9 cellular contexts compared by ENCODE assay signal in genomic region chr2:234955091-234955511, GRCh38. TPM values are rescaled to one million over a fixed set of nuclear protein-coding genes. Genes with fewer than 3 reads are reported as not detected.
DNase-seq lines count a peak whose midpoint lies in the region; ATAC-seq, FAIRE-seq and TF ChIP-seq lines count a peak whose summit lies in the region.
"Had no signal": no experiment of that assay in that cellular context is flagged by ENCODE, and none has a peak within 500 bp of the region (broad histone marks: within the 10 kb centered on the region; RNA-seq: fewer than 3 reads in every experiment).

No MANE protein-coding gene starts in this region.

- TF ChIP-seq CTCF in brain (conservative IDR thresholded peaks at IDR 0.05) (no peak), keratinocyte (optimal IDR thresholded peaks at IDR 0.05 in 1 of 3, IDR thresholded peaks at IDR 0.05 in 1 of 3, conservative IDR thresholded peaks at IDR 0.05 in 1 of 3; ENCODE audit: extremely low read depth in 1 of 3, insufficient read depth in 2 of 3, low read length in 3 of 3) (no peak), ovary (IDR thresholded peaks at IDR 0.05) (no peak)

- H3K4me1 Mint-ChIP-seq in brain: peaks cover 86% of the 10 kb centered on the region

- WGBS in ovary, 3 donors: 49 to 68% (median 55%) methylated on average over 13 of the region's 13 CpGs

- peaks cover 11% of the 10 kb centered on the region for H4K20me1 ChIP-seq in keratinocyte (ENCODE audit: control insufficient read depth, extremely low read depth, insufficient read depth, low read length)

- H3K9me3 ChIP-seq in HAP-1 (no peaks in the 10 kb centered on the region), keratinocyte (ENCODE audit: control insufficient read depth, low read depth, low read length) (no peaks in the 10 kb centered on the region), ovary (no peaks in the 10 kb centered on the region)

- intact Hi-C loops in sciatic nerve (cut with DNase I): no loop called here
- intact Hi-C loops in ovary (cut with DNase I): no loop called here

- H3K27ac Mint-ChIP-seq in brain: peak overlapping the region; percentile 91 to 98 (median 97)

- H3K4me3 Mint-ChIP-seq in brain: peak overlapping the region; percentile 90 to 97 (median 95)

- H3K4me3 ChIP-seq in HAP-1: peak overlapping the region; percentile 18
- no peak overlapping the region for H3K4me3 ChIP-seq in keratinocyte (ENCODE audit: control insufficient read depth in 2 of 3, extremely low read depth in 1 of 3, insufficient read depth in 2 of 3, low read depth in 1 of 3, low read length in 3 of 3)
- no peak overlapping the region for H3K4me3 ChIP-seq in ovary

- H3K27ac ChIP-seq in keratinocyte (ENCODE audit: control insufficient read depth, insufficient read depth, low read length): peak overlapping the region; percentile 89
- peak overlapping the region in 1 of 2 donors; percentile 69 for H3K27ac ChIP-seq in ovary

- peaks cover 36% of the 10 kb centered on the region for H3K4me1 ChIP-seq in HAP-1
- H3K4me1 ChIP-seq in keratinocyte (ENCODE audit: control insufficient read depth, extremely low read depth, insufficient read depth, low read length): peaks cover 61% of the 10 kb centered on the region
- peaks cover 24% of the 10 kb centered on the region for H3K4me1 ChIP-seq in ovary (ENCODE audit: insufficient read depth)

- peaks cover 10% of the 10 kb centered on the region for H3K27me3 Mint-ChIP-seq in brain

- H2AFZ ChIP-seq in keratinocyte (ENCODE audit: control insufficient read depth, low read length): no peak overlapping the region

- peak overlapping the region; percentile 93 for H3K9ac ChIP-seq in keratinocyte (ENCODE audit: control insufficient read depth, extremely low read depth, insufficient read depth, low read length)

- no peak for ATAC-seq in sciatic nerve
- ATAC-seq in GM19328 (IDR thresholded peaks at IDR 0.05; ENCODE audit: unreplicated experiment): no peak

- in situ Hi-C loops in HAP-1 (cut with MboI; ENCODE audit: low sequenced_read_pairs): no loop called here

- peak overlapping the region; percentile 100 for H3K4me2 ChIP-seq in keratinocyte (ENCODE audit: control insufficient read depth, extremely low read depth, insufficient read depth, low read depth, low read length)

- TF ChIP-seq POLR2A in ovary (IDR thresholded peaks at IDR 0.05): no peak

- H3K27me3 ChIP-seq in HAP-1 (ENCODE audit: low read depth): no peaks in the 10 kb centered on the region
- no peaks in the 10 kb centered on the region for H3K27me3 ChIP-seq in keratinocyte (ENCODE audit: control insufficient read depth, extremely low read depth, insufficient read depth, low read length)
- no peaks in the 10 kb centered on the region for H3K27me3 ChIP-seq in ovary

- H3K79me2 ChIP-seq in keratinocyte (ENCODE audit: control insufficient read depth, insufficient read depth, low read length): peaks cover 81% of the 10 kb centered on the region

- H3K9me1 ChIP-seq in keratinocyte (ENCODE audit: control insufficient read depth, extremely low read depth, insufficient read depth, low read length): peaks cover 7% of the 10 kb centered on the region

- peaks cover 0 to 7% (median 4%) of the 10 kb centered on the region in 5 experiments for H3K9me3 Mint-ChIP-seq in brain

- dilution Hi-C loops in keratinocyte (cut with MboI; ENCODE audit: extremely low pct_ligation_motif_present, low sequenced_read_pairs): no loop called here

- TF ChIP-seq EP300 in ovary (IDR thresholded peaks at IDR 0.05): no peak

- DNase-seq in HAP-1 (ENCODE audit: low spot score in 2 of 2): no peak
- no peak for DNase-seq in keratinocyte (ENCODE audit: low read depth, low spot score)
- DNase-seq in sciatic nerve (ENCODE audit: low spot score): peak; percentile 30
- no peak for DNase-seq in ovary
- no peak for DNase-seq in activated CD4-positive, CD25-positive, alpha-beta regulatory T cell (lab: John Stamatoyannopoulos, UW)
- DNase-seq in activated CD4-positive, CD25-positive, alpha-beta regulatory T cell treated with anti-CD3 and anti-CD28 coated beads, Interleukin-2, amount 50 U/mL, for 72 hours: no peak
- DNase-seq: T-helper 2 cell had no signal

- H3K36me3 ChIP-seq in HAP-1 (replicated peaks) (no peaks in the 10 kb centered on the region; the same call in 1 of the 2 replicates), keratinocyte (ENCODE audit: control insufficient read depth in 2 of 2, extremely low read depth in 1 of 2, insufficient read depth in 2 of 2, low read length in 2 of 2) (peaks cover 0 to 14% of the 10 kb centered on the region in 2 experiments), ovary (no peaks in the 10 kb centered on the region)

- H3K36me3 Mint-ChIP-seq in brain: peaks cover 14% of the 10 kb centered on the region

- no peak for FAIRE-seq in keratinocyte (lab: Jason Lieb, UNC)

RNA-seq across cellular contexts. Expression of gene SH3BP4, which starts 3.3 kb away (rescaled TPM):
- polyA plus RNA-seq in brain (ENCODE audit: insufficient read depth, low read depth, low replicate concordance): 78.4 TPM
- 46.4 to 56.4 TPM (median 50.4 TPM) in 3 replicates for polyA plus RNA-seq in keratinocyte
- polyA plus RNA-seq in keratinocyte (2011; ENCODE audit: low read depth): 15.7 TPM
- 38.6 and 45.2 TPM in 2 replicates for polyA plus RNA-seq in keratinocyte (2011; cell fraction: cytosol; rRNA removed)
- polyA plus RNA-seq in keratinocyte (2011; cell fraction: nucleus; rRNA removed): 62.3 and 64.3 TPM in 2 replicates
- polyA plus RNA-seq in keratinocyte (2012; ENCODE audit: low replicate concordance): 18.3 and 39.2 TPM in 2 replicates
- polyA minus RNA-seq in keratinocyte: 56.4 to 124 TPM (median 78.8 TPM) in 3 replicates
- polyA minus RNA-seq in keratinocyte (2011; cell fraction: cytosol; rRNA and poly(A)+ RNA removed): 33.4 TPM
- 43.1 and 65.2 TPM in 2 replicates for polyA minus RNA-seq in keratinocyte (2011; cell fraction: nucleus; rRNA and poly(A)+ RNA removed)
- total RNA-seq in sciatic nerve: 26.7 TPM
- total RNA-seq in ovary: 10 to 100 TPM; 21.2 to 44.9 (median 37.4) TPM
- polyA plus RNA-seq in ovary: 10 to 100 TPM; 20.3 to 29.3 TPM
